Comparison of ENCODE assay signal across 7 cellular contexts in the genomic region with DNA sequence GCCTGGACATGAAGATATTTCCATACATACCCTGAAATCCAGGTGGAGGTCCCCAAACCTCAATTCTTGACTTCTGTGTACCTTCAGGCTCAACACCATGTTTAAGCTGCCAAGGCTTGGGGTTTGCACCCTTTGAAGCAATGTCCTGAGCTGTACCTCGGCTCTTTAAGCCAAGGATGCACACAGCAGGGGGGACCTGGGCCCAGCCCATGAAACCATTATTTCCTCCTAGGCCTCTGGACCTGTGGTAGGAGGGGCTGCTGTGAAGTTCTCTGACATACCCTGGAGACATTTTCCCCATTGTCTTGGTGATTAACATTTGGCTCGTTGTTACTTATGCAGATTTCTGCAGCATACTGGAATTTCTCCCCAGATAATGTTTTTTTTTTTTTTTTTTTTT.
"Had no signal": no experiment of that assay in that cellular context is flagged by ENCODE, and none has a peak within 500 bp of the region (broad histone marks: within the 10 kb centered on the region; RNA-seq: fewer than 3 reads in every experiment).

No MANE protein-coding gene starts in this region.

- ATAC-seq: HepG2 had no signal

- DNase-seq: IMR-90, KBM-7, KG1 had no signal

- H3K4me2 ChIP-seq: KMS-11 had no signal

- H3K9ac ChIP-seq: KMS-11 had no signal

- FAIRE-seq: HepG2, HTR-8/SVneo had no signal

- H3K27ac ChIP-seq: HL-60, KMS-11 had no signal
